In genomic region chr10:100346765-100347567, GRCh38 we compare ENCODE assay signal across 1 cellular context.
A peak's percentile ranks its signal among the peaks of the same experiment; 100 is the strongest.
TF ChIP-seq lines count a peak whose summit lies in the region.

Gene SCD, plus strand, starts transcription at chr10:100347233. Its CDS starts 272 bp downstream, at chr10:100347505.

TF ChIP-seq in HepG2, 621 proteins besides CTCF, POLR2A, EP300 and RAD21 (continued from another document and continues in another):
- TF ChIP-seq ZNF687 (CRISPR knock-in tag; IDR thresholded peaks at IDR 0.05) (peak; percentile 77), ZNF589 (CRISPR knock-in tag; conservative IDR thresholded peaks at IDR 0.05) (peak; percentile 14; the same call in 1 of the 2 replicates), ZNF564 (CRISPR knock-in tag; IDR thresholded peaks at IDR 0.05) (no peak; the same call in 1 of the 2 replicates), HOXA3 (CRISPR knock-in tag; IDR thresholded peaks at IDR 0.05) (0 out of 2 replicates have a peak, but pooled peaks have one; percentile 63), ZNF17 (CRISPR knock-in tag; IDR thresholded peaks at IDR 0.05) (no peak), NONO (IDR thresholded peaks at IDR 0.05) (no peak), NONO (CRISPR knock-in tag; conservative IDR thresholded peaks at IDR 0.05) (peak; percentile 65), TP53 (CRISPR knock-in tag; conservative IDR thresholded peaks at IDR 0.05) (0 out of 2 replicates have a peak, but pooled peaks have one; percentile 42), ZBTB34 (CRISPR knock-in tag; IDR thresholded peaks at IDR 0.05) (no peak), ZSCAN12 (CRISPR knock-in tag; IDR thresholded peaks at IDR 0.05) (no peak), ZNF549 (CRISPR knock-in tag; IDR thresholded peaks at IDR 0.05) (no peak), NR2F2 (IDR thresholded peaks at IDR 0.05; ENCODE audit: borderline replicate concordance, low read depth) (no peak), CHD4 (IDR thresholded peaks at IDR 0.05; ENCODE audit: borderline replicate concordance, low read length) (no peak), CBX2 (IDR thresholded peaks at IDR 0.05; ENCODE audit: low read depth, low read length) (no peak), CBX2 (CRISPR knock-in tag; IDR thresholded peaks at IDR 0.05; ENCODE audit: low read depth) (no peak), FOXP1 (IDR thresholded peaks at IDR 0.05) (no peak), FOXP1 (CRISPR knock-in tag; IDR thresholded peaks at IDR 0.05) (no peak), IKZF4 (CRISPR knock-in tag; IDR thresholded peaks at IDR 0.05; ENCODE audit: borderline replicate concordance, low read depth, not compliant biosample characterization) (peak; percentile 69), ZNF770 (CRISPR knock-in tag; IDR thresholded peaks at IDR 0.05) (peak; percentile 66), ZZZ3 (CRISPR knock-in tag; IDR thresholded peaks at IDR 0.05; ENCODE audit: borderline replicate concordance) (0 out of 2 replicates have a peak, but pooled peaks have one; percentile 1), BCL6 (CRISPR knock-in tag; IDR thresholded peaks at IDR 0.05) (peak; percentile 42), HNRNPH1 (optimal IDR thresholded peaks at IDR 0.05; ENCODE audit: low read depth, low read length) (no peak), MZF1 (CRISPR knock-in tag; IDR thresholded peaks at IDR 0.05; ENCODE audit: borderline replicate concordance) (no peak), KLF15 (CRISPR knock-in tag; IDR thresholded peaks at IDR 0.05; ENCODE audit: borderline replicate concordance) (peak; percentile 53; the same call in 1 of the 2 replicates), U2AF2 (IDR thresholded peaks at IDR 0.05; ENCODE audit: low read depth, low read length) (no peak), ZNF891 (CRISPR knock-in tag; IDR thresholded peaks at IDR 0.05) (0 out of 2 replicates have a peak, but pooled peaks have one; percentile 22), ZSCAN22 (CRISPR knock-in tag; IDR thresholded peaks at IDR 0.05) (no peak), BHLHE40 (IDR thresholded peaks at IDR 0.05; ENCODE audit: low read length) (no peak), IRF1 (CRISPR knock-in tag; IDR thresholded peaks at IDR 0.05; ENCODE audit: low read depth) (no peak), ZNF570 (CRISPR knock-in tag; IDR thresholded peaks at IDR 0.05; ENCODE audit: borderline replicate concordance) (no peak), TERF1 (CRISPR knock-in tag; IDR thresholded peaks at IDR 0.05) (no peak), ZFYVE20 (CRISPR knock-in tag; IDR thresholded peaks at IDR 0.05; ENCODE audit: borderline replicate concordance, low read depth) (no peak), SIN3B (IDR thresholded peaks at IDR 0.05; ENCODE audit: low read length) (peak; percentile 33; the same call in 1 of the 2 replicates), UBTF (CRISPR knock-in tag; IDR thresholded peaks at IDR 0.05) (peak; percentile 86), ZNF180 (CRISPR knock-in tag; IDR thresholded peaks at IDR 0.05; ENCODE audit: borderline replicate concordance, low read depth) (no peak), HMG20A (CRISPR knock-in tag; IDR thresholded peaks at IDR 0.05; ENCODE audit: borderline replicate concordance) (no peak), ZNF296 (CRISPR knock-in tag; conservative IDR thresholded peaks at IDR 0.05) (peak; percentile 24; the same call in 1 of the 2 replicates), ZNF446 (CRISPR knock-in tag; IDR thresholded peaks at IDR 0.05) (peak; percentile 78; the same call in 1 of the 2 replicates), PPARG (CRISPR knock-in tag; conservative IDR thresholded peaks at IDR 0.05) (0 out of 2 replicates have a peak, but pooled peaks have one; percentile 39), ZSCAN5A (CRISPR knock-in tag; IDR thresholded peaks at IDR 0.05; ENCODE audit: borderline replicate concordance) (peak; percentile 59; the same call in 1 of the 2 replicates), FOXK1 (CRISPR knock-in tag; IDR thresholded peaks at IDR 0.05; ENCODE audit: borderline replicate concordance, low read depth) (no peak), ZNF569 (CRISPR knock-in tag; IDR thresholded peaks at IDR 0.05; ENCODE audit: borderline replicate concordance) (no peak), JARID2 (CRISPR knock-in tag; IDR thresholded peaks at IDR 0.05; ENCODE audit: insufficient replicate concordance) (no peak), TMF1 (CRISPR knock-in tag; IDR thresholded peaks at IDR 0.05; ENCODE audit: low read depth) (no peak; the same call in 1 of the 2 replicates), ZNF33B (CRISPR knock-in tag; IDR thresholded peaks at IDR 0.05) (no peak), ZNF282 (IDR thresholded peaks at IDR 0.05; ENCODE audit: partially characterized antibody) (no peak), GFI1 (CRISPR knock-in tag; IDR thresholded peaks at IDR 0.05; ENCODE audit: borderline replicate concordance) (peak; percentile 39; the same call in 1 of the 2 replicates), ZNF160 (CRISPR knock-in tag; IDR thresholded peaks at IDR 0.05) (peak; percentile 73; the same call in 1 of the 2 replicates), PLRG1 (conservative IDR thresholded peaks at IDR 0.05) (no peak), ZNF124 (CRISPR knock-in tag; IDR thresholded peaks at IDR 0.05) (no peak; the same call in 1 of the 2 replicates), MXD4 (CRISPR knock-in tag; IDR thresholded peaks at IDR 0.05) (peak; percentile 18), ZNF749 (CRISPR knock-in tag; IDR thresholded peaks at IDR 0.05; ENCODE audit: borderline replicate concordance) (no peak), POGZ (CRISPR knock-in tag; IDR thresholded peaks at IDR 0.05) (peak; percentile 80), ZNF331 (CRISPR knock-in tag; IDR thresholded peaks at IDR 0.05) (peak; percentile 32; the same call in 1 of the 2 replicates), ELF3 (CRISPR knock-in tag; IDR thresholded peaks at IDR 0.05) (0 out of 2 replicates have a peak, but pooled peaks have one; percentile 30), KDM5A (IDR thresholded peaks at IDR 0.05; ENCODE audit: borderline replicate concordance, low read length) (0 out of 2 replicates have a peak, but pooled peaks have one; percentile 4), FOXJ3 (CRISPR knock-in tag; IDR thresholded peaks at IDR 0.05; ENCODE audit: borderline replicate concordance) (peak; percentile 39; the same call in 1 of the 2 replicates), TBL1XR1 (IDR thresholded peaks at IDR 0.05; ENCODE audit: borderline replicate concordance, low read length, partially characterized antibody) (no peak), NKX3-1 (CRISPR knock-in tag; IDR thresholded peaks at IDR 0.05) (peak; percentile 49; the same call in 1 of the 2 replicates)
